In the genomic region with DNA sequence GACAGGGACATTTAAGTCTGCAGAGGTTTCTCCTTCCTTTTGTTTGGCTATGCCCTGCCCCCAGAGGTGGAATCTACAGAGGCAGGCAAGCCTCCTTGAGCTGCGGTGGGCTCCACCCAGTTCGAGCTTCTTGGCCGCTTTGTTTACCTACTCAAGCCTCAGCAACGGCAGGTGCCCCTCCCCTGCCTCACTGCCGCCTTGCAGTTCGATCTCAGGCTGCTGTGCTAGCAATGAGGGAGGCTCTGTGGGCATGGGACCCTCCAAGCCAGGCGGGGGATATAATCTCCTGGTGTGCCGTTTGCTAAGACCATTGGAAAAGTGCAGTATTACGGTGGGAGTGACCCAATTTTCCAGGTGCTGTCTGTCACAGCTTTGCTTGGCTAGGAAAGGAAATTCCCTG, we compare ENCODE assay signal across 1 cellular context.
DNase-seq lines count a peak whose midpoint lies in the region; TF ChIP-seq lines count a peak whose summit lies in the region.
"Not testable (repeated sequence)": the region's sequence is repeated elsewhere in the genome, so short reads cannot be mapped to it uniquely, and the experiment has no call there.

No MANE protein-coding gene starts in this region.

- not testable (repeated sequence) for H3K36me3 Mint-ChIP-seq in chondrocyte (ENCODE audit: low read depth)

- not testable (repeated sequence) for H3K4me3 Mint-ChIP-seq in chondrocyte (ENCODE audit: unreplicated experiment)

- H3K27ac Mint-ChIP-seq in chondrocyte (ENCODE audit: unreplicated experiment): not testable (repeated sequence)

- not testable (repeated sequence) for TF ChIP-seq CTCF in chondrocyte (IDR thresholded peaks at IDR 0.05)

- not testable (repeated sequence) for H3K27me3 Mint-ChIP-seq in chondrocyte (ENCODE audit: low read depth)

- peaks cover 20% of the 10 kb centered on the region for H3K9me3 Mint-ChIP-seq in chondrocyte (ENCODE audit: low read depth)

- DNase-seq in chondrocyte (ENCODE audit: low spot score): peak; percentile 58

- not testable (repeated sequence) for H3K4me1 Mint-ChIP-seq in chondrocyte (ENCODE audit: low read depth)
